18 cellular contexts compared by ENCODE assay signal in the genomic region with DNA sequence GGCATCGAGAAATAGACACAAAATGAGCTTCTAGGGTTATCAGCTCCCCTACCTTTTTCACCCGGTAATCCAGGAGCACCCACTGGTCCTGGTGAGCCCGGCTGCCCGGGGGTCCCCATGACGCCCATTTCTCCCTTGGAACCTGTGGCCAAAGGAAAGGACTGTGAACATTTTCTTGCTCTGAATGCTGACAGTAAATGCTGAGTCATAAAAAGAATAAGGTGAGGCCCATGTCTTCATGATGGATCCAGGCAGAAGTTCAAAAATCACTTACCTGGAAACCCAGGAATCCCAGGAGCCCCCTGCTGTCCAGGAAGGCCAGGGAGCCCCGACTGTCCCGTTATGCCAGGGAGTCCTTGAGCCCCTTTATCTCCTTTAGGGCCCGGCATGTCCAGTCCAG.
A peak's percentile ranks its signal among the peaks of the same experiment; 100 is the strongest.
DNase-seq lines count a peak whose midpoint lies in the region; ATAC-seq, FAIRE-seq and TF ChIP-seq lines count a peak whose summit lies in the region.
"Had no signal": no experiment of that assay in that cellular context is flagged by ENCODE, and none has a peak within 500 bp of the region (broad histone marks: within the 10 kb centered on the region; RNA-seq: fewer than 3 reads in every experiment).

No MANE protein-coding gene starts in this region.

- H3K4me3 ChIP-seq in IMR-90 (ENCODE audit: insufficient read depth, low read depth, low read length) (no peak overlapping the region), K562 (no peak overlapping the region), tibial artery (no peak overlapping the region)
- H3K4me3 ChIP-seq: GM23248, HAP-1 had no signal

- no peak overlapping the region for H3K56ac ChIP-seq in IMR-90 (ENCODE audit: extremely low read depth, insufficient read depth, low read length)

- H3K4ac ChIP-seq in IMR-90 (ENCODE audit: low read depth, low read length): no peak overlapping the region

- CTCF ChIA-PET in IMR-90 (lab: Yijun Ruan, JAX): no interaction called here
- CTCF ChIA-PET in K562 (lab: Yijun Ruan, JAX; ENCODE audit: low intra/inter-chr PET ratio): no interaction called here

- H3K27ac ChIP-seq in IMR-90 (ENCODE audit: insufficient read depth, low read length) (no peak overlapping the region), K562 (ENCODE audit: extremely low read depth, low read depth, low read length) (no peak overlapping the region), tibial artery (no peak overlapping the region)
- H3K27ac ChIP-seq: GM23248 had no signal

- H2BK5ac ChIP-seq in IMR-90 (ENCODE audit: low read depth, low read length, poor library complexity, severe bottlenecking): peak overlapping the region; percentile 24

- DNase-seq in IMR-90 (no peak), K562 (ENCODE audit: extremely low read depth in 1 of 4, low spot score in 3 of 4) (no peak), posterior vena cava (ENCODE audit: low spot score) (peak; percentile 40), tibial artery (no peak)
- DNase-seq in stimulated activated CD4-positive, alpha-beta T cell treated with anti-CD3 and anti-CD28 coated beads, Interleukin-2, amount 100 ng/mL, for 24 hours: no peak
- DNase-seq: ACHN; BE2C; C1 segment of cervical spinal cord; CD4-positive, CD25-positive, alpha-beta regulatory T cell; CD8-positive, alpha-beta memory T cell; COR-L47; DMS 273 treated with DMSO at 0.1 percent for 48 hours; DMS53; GM23248 had no signal

- H2AK5ac ChIP-seq in IMR-90 (ENCODE audit: low read depth, low read length): no peak overlapping the region

- no peak overlapping the region for H4K91ac ChIP-seq in IMR-90 (ENCODE audit: insufficient read depth, low read depth, low read length)

- no peak overlapping the region for H2BK120ac ChIP-seq in IMR-90 (ENCODE audit: low read depth, low read length)

- H3K9me3 ChIP-seq in IMR-90 (ENCODE audit: control insufficient read depth, insufficient read depth, low read length) (no peaks in the 10 kb centered on the region), K562 (replicated peaks; ENCODE audit: control insufficient read depth, insufficient read depth, low read depth, low read length) (no peaks in the 10 kb centered on the region), tibial artery (no peaks in the 10 kb centered on the region)
- H3K9me3 ChIP-seq: BE2C, HAP-1 had no signal

- FAIRE-seq in K562 (lab: Jason Lieb, UNC): no peak
- FAIRE-seq: G401.6, GM12891 had no signal

- no peak overlapping the region for H3K18ac ChIP-seq in IMR-90 (ENCODE audit: low read depth, low read length)

- TF ChIP-seq CTCF in IMR-90 (conservative IDR thresholded peaks at IDR 0.05; ENCODE audit: low read depth, low read length): no peak
- TF ChIP-seq CTCF in K562 (IDR thresholded peaks at IDR 0.05 in 2 of 3, conservative IDR thresholded peaks at IDR 0.05 in 1 of 3; ENCODE audit: insufficient read depth in 2 of 3, low read depth in 1 of 3, low read length in 3 of 3): no peak
- no peak for TF ChIP-seq CTCF in tibial artery (IDR thresholded peaks at IDR 0.05)

- H3K79me2 ChIP-seq in K562 (ENCODE audit: control insufficient read depth, insufficient read depth, low read length): no peaks in the 10 kb centered on the region

- H3K23ac ChIP-seq in IMR-90 (ENCODE audit: low read depth, low read length): no peak overlapping the region

- no peak overlapping the region for H3K14ac ChIP-seq in IMR-90 (replicated peaks; ENCODE audit: low read depth, low read length)

- dilution Hi-C loops in IMR-90 (cut with HindIII; ENCODE audit: low sequenced_read_pairs, unreplicated experiment): no loop called here

- no peak overlapping the region for H2AK9ac ChIP-seq in IMR-90 (replicated peaks; ENCODE audit: low read depth, low read length, poor library complexity)

- no peak overlapping the region for H2BK20ac ChIP-seq in IMR-90 (ENCODE audit: low read depth, low read length)

- H4K5ac ChIP-seq in IMR-90 (ENCODE audit: low read depth, low read length): no peak overlapping the region

- peaks cover 6 to 65% of the 10 kb centered on the region in 2 experiments; a peak in 3 of 4 replicates for H3K79me1 ChIP-seq in IMR-90 (ENCODE audit: low read depth in 1 of 2, low read length in 2 of 2)

- no peak overlapping the region for H3K9ac ChIP-seq in IMR-90 (ENCODE audit: low read depth, low read length)
- H3K9ac ChIP-seq in K562 (ENCODE audit: insufficient read depth in 1 of 2, low read depth in 2 of 2, low read length in 2 of 2): no peak overlapping the region
- H3K9ac ChIP-seq: GM23248 had no signal

- H4K8ac ChIP-seq in IMR-90 (ENCODE audit: low read depth in 2 of 2, low read length in 2 of 2): no peak overlapping the region

- H3K9me1 ChIP-seq in IMR-90 (ENCODE audit: insufficient read depth, low read length): peaks cover 23% of the 10 kb centered on the region
- no peaks in the 10 kb centered on the region for H3K9me1 ChIP-seq in K562 (ENCODE audit: control insufficient read depth, insufficient read depth, low read length)

- H4K20me1 ChIP-seq in IMR-90 (ENCODE audit: insufficient read depth, low read length) (peaks cover 13% of the 10 kb centered on the region; the same call in 1 of the 2 replicates), K562 (replicated peaks; ENCODE audit: control insufficient read depth, insufficient read depth, low read length) (no peaks in the 10 kb centered on the region)

- no peak for TF ChIP-seq POLR2A in IMR-90 (IDR thresholded peaks at IDR 0.05; ENCODE audit: low read depth, low read length)
- TF ChIP-seq POLR2A in K562 (conservative IDR thresholded peaks at IDR 0.05): no peak

- TF ChIP-seq EP300 in K562 (IDR thresholded peaks at IDR 0.05; ENCODE audit: low read length): no peak

- POLR2A ChIA-PET in IMR-90 (lab: Charles Lee; ENCODE audit: unreplicated experiment) (no interaction called here), K562 (lab: Yijun Ruan, JAX) (no interaction called here)

- H3K36me3 ChIP-seq in IMR-90 (ENCODE audit: control insufficient read depth, insufficient read depth, low read length) (peaks cover 93% of the 10 kb centered on the region), K562 (ENCODE audit: control insufficient read depth, insufficient read depth, low read length) (no peaks in the 10 kb centered on the region), tibial artery (peaks cover 98 to 100% (median 100%) of the 10 kb centered on the region in 3 donors)
- H3K36me3 ChIP-seq: BE2C, HAP-1 had no signal

- H3K4me2 ChIP-seq in IMR-90 (ENCODE audit: low read depth, low read length) (no peak overlapping the region), K562 (ENCODE audit: insufficient read depth, low read length) (no peak overlapping the region)

- no peak overlapping the region for H2AFZ ChIP-seq in IMR-90 (replicated peaks; ENCODE audit: low read length, poor library complexity)
- no peak overlapping the region for H2AFZ ChIP-seq in K562 (ENCODE audit: low read depth, low read length)
- H2AFZ ChIP-seq: GM23248 had no signal

- TF ChIP-seq RAD21 in IMR-90 (IDR thresholded peaks at IDR 0.05; ENCODE audit: low read length) (no peak), K562 (CRISPR knock-in tag; conservative IDR thresholded peaks at IDR 0.05 in 1 of 2, IDR thresholded peaks at IDR 0.05 in 1 of 2) (no peak)

- BruUV-seq in IMR-90 (replicated peaks; lab: Mats Ljungman, UMichigan) (no TSS peak), K562 (replicated peaks; lab: Mats Ljungman, UMichigan) (no TSS peak)

- ATAC-seq in IMR-90 (ENCODE audit: low read depth) (no peak), K562 (no peak), GM18907 (IDR thresholded peaks at IDR 0.05; ENCODE audit: unreplicated experiment) (no peak)

- 97% methylated on average over 5 of the region's 8 CpGs; no CpG with 5 or more reads in 1 of the 2 experiments for WGBS in IMR-90 (ENCODE audit: extremely low coverage in 2 of 2, insufficient read length in 1 of 2), 2 experiments
- WGBS in K562 (ENCODE audit: insufficient coverage, low coverage, missing lambda C conversion rate): 2% methylated on average over 8 of the region's 8 CpGs

- no peaks in the 10 kb centered on the region for H3K4me1 ChIP-seq in IMR-90 (ENCODE audit: control insufficient read depth, insufficient read depth, low read length)
- no peaks in the 10 kb centered on the region for H3K4me1 ChIP-seq in K562 (replicated peaks in 1 of 2; ENCODE audit: control insufficient read depth in 2 of 2, insufficient read depth in 2 of 2, low read length in 2 of 2)
- no peaks in the 10 kb centered on the region for H3K4me1 ChIP-seq in tibial artery
- H3K4me1 ChIP-seq: BE2C, HAP-1 had no signal

- intact Hi-C loops in IMR-90 (cut with micrococcal nuclease) (no loop called here), K562 (cut with micrococcal nuclease) (no loop called here), posterior vena cava (cut with DNase I) (no loop called here), tibial artery (cut with DNase I; ENCODE audit: low total_unique reads) (no loop called here)

- H3K27me3 ChIP-seq in IMR-90 (ENCODE audit: control insufficient read depth, insufficient read depth, low read length) (no peaks in the 10 kb centered on the region), K562 (ENCODE audit: control insufficient read depth in 2 of 2, insufficient read depth in 2 of 2, low read length in 2 of 2) (peaks cover 0 to 22% of the 10 kb centered on the region in 2 experiments; a peak in 2 of 5 replicates), tibial artery (no peaks in the 10 kb centered on the region)

- no peak overlapping the region for H2BK15ac ChIP-seq in IMR-90 (ENCODE audit: low read depth, low read length)

- in situ Hi-C loops in IMR-90 (cut with MboI; ENCODE audit: low sequenced_read_pairs): no loop called here
- in situ Hi-C loops in K562 (cut with MboI): no loop called here

TF ChIP-seq in IMR-90, 13 proteins besides CTCF, POLR2A, EP300 and RAD21:
- peak; percentile 73 for TF ChIP-seq NFE2L2 (IDR thresholded peaks at IDR 0.05; ENCODE audit: low read depth, low read length)
- TF ChIP-seq BHLHE40 (IDR thresholded peaks at IDR 0.05; ENCODE audit: low read depth, low read length): no peak

TF ChIP-seq in K562, 482 proteins besides CTCF, POLR2A, EP300 and RAD21 (continues in another document):
- TF ChIP-seq EZH2 (IDR thresholded peaks at IDR 0.05; ENCODE audit: borderline replicate concordance, low read depth, low read length) (no peak), MAFG (tag; conservative IDR thresholded peaks at IDR 0.05) (peak; percentile 38)
